In genomic region chr3:98190911-98191310, GRCh38 we compare ENCODE assay signal across 15 cellular contexts. TPM values are rescaled to one million over a fixed set of nuclear protein-coding genes. Genes with fewer than 3 reads are reported as not detected.
"Had no signal": no experiment of that assay in that cellular context is flagged by ENCODE, and none has a peak within 500 bp of the region (broad histone marks: within the 10 kb centered on the region; RNA-seq: fewer than 3 reads in every experiment).

No MANE protein-coding gene starts in this region.

RNA-seq across cellular contexts. Expression of gene OR5H15, which starts 24.4 kb away (rescaled TPM):
- total RNA-seq: activated B cell treated with CpG ODN at 0.5 μM for 24 hours; activated CD4-positive, alpha-beta memory T cell treated with anti-CD3 and anti-CD28 coated beads for 36 hours; activated CD4-positive, alpha-beta memory T cell treated with anti-CD3 and anti-CD28 coated beads, Interleukin-2, amount 10 ng/mL, durations not matched to agents 7 days and 5 days; activated CD4-positive, alpha-beta T cell treated with anti-CD3 and anti-CD28 coated beads for 36 hours; activated CD4-positive, alpha-beta T cell treated with anti-CD3 and anti-CD28 coated beads, Interleukin-2, amount 10 ng/mL, durations not matched to agents 24 days and 14 days; activated CD4-positive, alpha-beta T cell treated with anti-CD3 and anti-CD28 coated beads, Interleukin-2, amount 10 ng/mL, durations not matched to agents 7 days and 5 days; activated CD8-positive, alpha-beta memory T cell treated with anti-CD3 and anti-CD28 coated beads for 36 hours; activated CD8-positive, alpha-beta memory T cell treated with anti-CD3 and anti-CD28 coated beads, Interleukin-2, amount 10 ng/mL, durations not matched to agents 7 days and 5 days; activated CD8-positive, alpha-beta T cell treated with anti-CD3 and anti-CD28 coated beads for 36 hours; activated CD8-positive, alpha-beta T cell treated with anti-CD3 and anti-CD28 coated beads, Interleukin-2, amount 10 ng/mL, durations not matched to agents 7 days and 5 days; T-cell; T-helper 1 cell treated with Interleukin-12 subunit alpha and Interleukin-12 subunit beta and Interleukin-4 antibody, amounts not matched to agents 30 ng/mL and 1 ng/mL, for 36 hours; T-helper 17 cell; T-helper 2 cell treated with Interferon-gamma antibody and Interleukin-4, amounts not matched to agents 100 ng/mL and 5 ng/mL, for 36 hours; WTC11 had no signal

RNA-seq across cellular contexts. Expression of gene OR5H14, which starts 43.6 kb away (rescaled TPM):
- total RNA-seq: activated CD4-positive, alpha-beta memory T cell treated with anti-CD3 and anti-CD28 coated beads for 36 hours; activated CD4-positive, alpha-beta memory T cell treated with anti-CD3 and anti-CD28 coated beads, Interleukin-2, amount 10 ng/mL, durations not matched to agents 7 days and 5 days; activated CD4-positive, alpha-beta T cell treated with anti-CD3 and anti-CD28 coated beads, Interleukin-2, amount 10 ng/mL, durations not matched to agents 24 days and 14 days; activated CD4-positive, alpha-beta T cell treated with anti-CD3 and anti-CD28 coated beads, Interleukin-2, amount 10 ng/mL, durations not matched to agents 7 days and 5 days; activated CD8-positive, alpha-beta memory T cell treated with anti-CD3 and anti-CD28 coated beads for 36 hours; activated CD8-positive, alpha-beta memory T cell treated with anti-CD3 and anti-CD28 coated beads, Interleukin-2, amount 10 ng/mL, durations not matched to agents 7 days and 5 days; activated CD8-positive, alpha-beta T cell treated with anti-CD3 and anti-CD28 coated beads for 36 hours; activated CD8-positive, alpha-beta T cell treated with anti-CD3 and anti-CD28 coated beads, Interleukin-2, amount 10 ng/mL, durations not matched to agents 7 days and 5 days; T-cell; T-helper 1 cell treated with Interleukin-12 subunit alpha and Interleukin-12 subunit beta and Interleukin-4 antibody, amounts not matched to agents 30 ng/mL and 1 ng/mL, for 36 hours; T-helper 17 cell; T-helper 2 cell treated with Interferon-gamma antibody and Interleukin-4, amounts not matched to agents 100 ng/mL and 5 ng/mL, for 36 hours; WTC11 had no signal
